In the genomic region with DNA sequence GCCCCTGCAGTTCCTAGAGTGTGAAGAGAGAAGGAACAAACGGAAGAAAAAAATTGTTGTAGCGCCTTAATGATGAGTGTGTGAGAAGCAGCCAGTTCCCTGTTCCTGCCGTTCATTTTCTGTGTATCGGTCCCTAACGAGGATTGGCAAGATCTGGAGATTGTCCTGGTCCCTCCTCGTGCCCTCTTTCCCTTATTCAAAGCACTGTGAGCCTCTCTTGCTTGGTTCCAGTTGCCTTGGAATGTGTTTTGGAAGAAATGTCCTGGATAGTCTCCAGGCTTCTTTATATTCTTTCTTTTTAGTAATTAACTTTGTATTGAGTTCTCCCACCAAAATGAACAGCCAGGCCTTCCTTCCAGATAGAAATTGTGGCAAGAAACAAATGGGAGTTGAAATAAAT, we compare ENCODE assay signal across 18 cellular contexts.
DNase-seq lines count a peak whose midpoint lies in the region; TF ChIP-seq lines count a peak whose summit lies in the region.
"Had no signal": no experiment of that assay in that cellular context is flagged by ENCODE, and none has a peak within 500 bp of the region (broad histone marks: within the 10 kb centered on the region; RNA-seq: fewer than 3 reads in every experiment).

No MANE protein-coding gene starts in this region.

- H3K36me3 Mint-ChIP-seq in neural progenitor cell, result no peaks in the 10 kb centered on the region
- no peaks in the 10 kb centered on the region for H3K36me3 Mint-ChIP-seq in activated CD4-positive, alpha-beta memory T cell treated with anti-CD3 and anti-CD28 coated beads, Interleukin-2, amount 10 ng/mL, durations not matched to agents 7 days and 5 days (ENCODE audit: low read depth)
- H3K36me3 Mint-ChIP-seq: CD8-positive, alpha-beta T cell had no signal

- H3K4me1 ChIP-seq in neural progenitor cell, result no peaks in the 10 kb centered on the region

- H3K27me3 Mint-ChIP-seq in neural progenitor cell (ENCODE audit: insufficient read depth, low read depth), result peaks cover 6% of the 10 kb centered on the region
- H3K27me3 Mint-ChIP-seq in activated CD4-positive, alpha-beta memory T cell treated with anti-CD3 and anti-CD28 coated beads, Interleukin-2, amount 10 ng/mL, durations not matched to agents 7 days and 5 days, result no peaks in the 10 kb centered on the region
- H3K27me3 Mint-ChIP-seq: B cell had no signal

- POLR2A ChIA-PET in activated CD4-positive, alpha-beta memory T cell treated with anti-CD3 and anti-CD28 coated beads, Interleukin-2, amount 10 ng/mL, durations not matched to agents 7 days and 5 days (lab: Charles Lee), result no interaction called here

- H3F3A ChIP-seq in neural progenitor cell (ENCODE audit: low read depth), result no peaks in the 10 kb centered on the region

- peaks cover 4% of the 10 kb centered on the region for H3K9me3 Mint-ChIP-seq in neural progenitor cell
- no peaks in the 10 kb centered on the region for H3K9me3 Mint-ChIP-seq in activated CD4-positive, alpha-beta memory T cell treated with anti-CD3 and anti-CD28 coated beads, Interleukin-2, amount 10 ng/mL, durations not matched to agents 7 days and 5 days
- H3K9me3 Mint-ChIP-seq: CD8-positive, alpha-beta T cell had no signal

- H3K27ac Mint-ChIP-seq in neural progenitor cell, result peak overlapping the region; percentile 2
- no peak overlapping the region for H3K27ac Mint-ChIP-seq in activated CD4-positive, alpha-beta memory T cell treated with anti-CD3 and anti-CD28 coated beads, Interleukin-2, amount 10 ng/mL, durations not matched to agents 7 days and 5 days
- H3K27ac Mint-ChIP-seq: B cell; CD8-positive, alpha-beta T cell had no signal

- H3K4me3 ChIP-seq in neural progenitor cell, result no peak overlapping the region
- H3K4me3 ChIP-seq: BLaER1 treated with 17β-estradiol and CSF1 and Interleukin-3, amounts not matched to agents 10 nM and 100 nM; GM12878; GM23248 had no signal

- no peak overlapping the region for H3K4me3 Mint-ChIP-seq in neural progenitor cell
- no peak overlapping the region for H3K4me3 Mint-ChIP-seq in activated CD4-positive, alpha-beta memory T cell treated with anti-CD3 and anti-CD28 coated beads, Interleukin-2, amount 10 ng/mL, durations not matched to agents 7 days and 5 days
- H3K4me3 Mint-ChIP-seq: B cell; CD8-positive, alpha-beta T cell had no signal

- H3K9me3 ChIP-seq in neural progenitor cell (ENCODE audit: low read depth), result no peaks in the 10 kb centered on the region
- H3K9me3 ChIP-seq: BLaER1 treated with 17β-estradiol and CSF1 and Interleukin-3, amounts not matched to agents 10 nM and 100 nM had no signal

- H3K79me2 ChIP-seq in neural progenitor cell (ENCODE audit: low read depth), result no peaks in the 10 kb centered on the region

- H3K36me3 ChIP-seq in neural progenitor cell, result no peaks in the 10 kb centered on the region

- H3K27me3 ChIP-seq in neural progenitor cell, result no peaks in the 10 kb centered on the region
- H3K27me3 ChIP-seq: BLaER1 treated with 17β-estradiol and CSF1 and Interleukin-3, amounts not matched to agents 10 nM and 100 nM had no signal

- CTCF ChIA-PET in activated CD4-positive, alpha-beta memory T cell treated with anti-CD3 and anti-CD28 coated beads, Interleukin-2, amount 10 ng/mL, durations not matched to agents 7 days and 5 days (lab: Charles Lee), result no interaction called here

- peaks cover 22% of the 10 kb centered on the region for H3K4me1 Mint-ChIP-seq in neural progenitor cell
- no peaks in the 10 kb centered on the region for H3K4me1 Mint-ChIP-seq in activated CD4-positive, alpha-beta memory T cell treated with anti-CD3 and anti-CD28 coated beads, Interleukin-2, amount 10 ng/mL, durations not matched to agents 7 days and 5 days
- H3K4me1 Mint-ChIP-seq: B cell had no signal

- no peak overlapping the region for H3K4me2 ChIP-seq in neural progenitor cell
- H3K4me2 ChIP-seq: BLaER1 treated with 17β-estradiol and CSF1 and Interleukin-3, amounts not matched to agents 10 nM and 100 nM had no signal

- in situ Hi-C loops in G401 (cut with HindIII; ENCODE audit: low sequenced_read_pairs), result no loop called here

- no peak overlapping the region for H3K27ac ChIP-seq in neural progenitor cell
- H3K27ac ChIP-seq: BLaER1 treated with 17β-estradiol and CSF1 and Interleukin-3, amounts not matched to agents 10 nM and 100 nM; GM23248; HL-60 had no signal

- TF ChIP-seq CTCF in neural progenitor cell (IDR thresholded peaks at IDR 0.05), result no peak

- no peak overlapping the region for H2AFZ ChIP-seq in neural progenitor cell (replicated peaks)
- H2AFZ ChIP-seq: GM23248 had no signal

- no peak overlapping the region for H3K9ac ChIP-seq in neural progenitor cell
- H3K9ac ChIP-seq: BLaER1 treated with 17β-estradiol and CSF1 and Interleukin-3, amounts not matched to agents 10 nM and 100 nM; GM23248 had no signal

- DNase-seq in G401 (ENCODE audit: low spot score) (peak; percentile 19), globus pallidus (ENCODE audit: low spot score) (peak; percentile 38), neural progenitor cell (ENCODE audit: low spot score) (no peak), GOT3 (lab: John Stamatoyannopoulos, UW) (no peak), SW480 (ENCODE audit: low spot score) (no peak), NCI-H146 treated with DMSO at 0.1 percent for 48 hours (lab: John Stamatoyannopoulos, UW; ENCODE audit: unreplicated experiment) (no peak)
- no peak for DNase-seq in activated CD4-positive, alpha-beta memory T cell treated with anti-CD3 and anti-CD28 coated beads, Interleukin-2, amount 10 ng/mL, durations not matched to agents 7 days and 5 days
- DNase-seq: 8988T; Calu3; CD8-positive, alpha-beta T cell; DMS79 treated with DMSO at 0.1 percent for 48 hours; GM23248; HCEC 1CT; IMR-90 had no signal

- H4K20me1 ChIP-seq in neural progenitor cell (ENCODE audit: low read depth), result no peaks in the 10 kb centered on the region

Comparison
In these comparisons a context has a peak if more than half of its experiments do, and no peak if none do; other contexts are left out.
1. DNase-seq: peak in G401 (single experiment) and globus pallidus (single experiment); none in neural progenitor cell (single experiment), GOT3 (single experiment), activated CD4-positive, alpha-beta memory T cell treated with anti-CD3 and anti-CD28 coated beads, Interleukin-2, amount 10 ng/mL, durations not matched to agents 7 days and 5 days (single experiment), SW480 (single experiment) and NCI-H146 treated with DMSO at 0.1 percent for 48 hours (single experiment).